8 cellular contexts compared by ENCODE assay signal in the genomic region with DNA sequence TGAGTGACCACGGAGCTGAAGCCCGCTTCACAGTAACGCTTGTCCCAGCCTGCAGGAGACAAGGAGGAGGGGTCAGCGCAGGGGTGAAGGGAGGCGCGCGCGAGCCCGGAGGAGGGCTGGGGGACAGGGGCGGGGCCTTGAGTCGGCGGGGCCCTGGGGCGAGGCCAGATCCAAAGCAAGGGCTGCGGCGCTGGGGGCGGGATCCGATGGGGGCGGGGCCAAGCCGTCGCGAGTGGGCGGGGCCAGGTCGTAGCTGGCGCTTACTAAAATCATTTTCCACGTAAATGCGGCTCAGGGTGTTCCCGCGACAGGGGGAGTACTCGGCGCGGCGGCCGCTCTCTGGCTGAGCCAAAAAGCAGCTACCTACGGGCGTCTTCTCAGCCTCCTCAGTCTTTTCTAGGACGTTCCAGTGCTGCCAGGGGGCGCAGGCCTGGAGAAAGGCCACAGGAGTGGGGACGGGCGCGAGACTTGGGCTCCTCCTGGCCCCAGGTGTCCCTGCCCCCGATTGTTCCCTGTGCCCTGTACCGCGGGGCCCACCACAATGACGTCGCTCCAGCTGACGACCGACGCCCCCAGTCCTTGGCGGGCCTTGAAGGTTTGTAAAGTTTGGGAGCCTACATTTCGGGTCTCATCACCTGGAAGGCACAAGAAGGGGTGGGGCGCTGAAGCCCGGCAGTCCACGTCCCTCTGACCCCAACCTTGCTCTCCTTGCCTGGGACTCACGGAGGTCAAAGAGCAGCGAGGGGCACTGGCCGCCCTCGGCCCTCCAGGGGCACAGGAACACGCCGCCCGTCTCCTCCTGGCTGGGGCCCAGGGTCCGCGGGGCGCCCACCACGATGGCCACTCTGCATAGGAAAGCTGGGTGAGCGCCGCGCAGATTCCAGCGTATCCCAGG. TPM values are rescaled to one million over a fixed set of nuclear protein-coding genes. Genes with fewer than 3 reads are reported as not detected.
A peak's percentile ranks its signal among the peaks of the same experiment; 100 is the strongest.
DNase-seq lines count a peak whose midpoint lies in the region; ATAC-seq, FAIRE-seq and TF ChIP-seq lines count a peak whose summit lies in the region.

No MANE protein-coding gene starts in this region.

- H3K4me1 ChIP-seq in PC-3 (ENCODE audit: insufficient read depth, low read length) = peaks cover 10% of the 10 kb centered on the region

- no peaks in the 10 kb centered on the region for H3K27me3 Mint-ChIP-seq in natural killer cell (ENCODE audit: low read depth in 2 of 2)
- peaks cover 20 to 50% of the 10 kb centered on the region in 2 donors for H3K27me3 Mint-ChIP-seq in stimulated activated naive B cell treated with anti-CD40 and anti-IgM and Interleukin-4, amounts not matched to agents 10 μg/mL and 1 μg/mL and 100 μg/mL, for 72 hours

- DNase-seq in ELF-1 (ENCODE audit: low read depth, low spot score) (peak; percentile 66), HTR-8/SVneo (ENCODE audit: insufficient read length, low spot score) (peak; percentile 87), PC-3 (peak; percentile 87), activated T-helper 1 cell treated with Interleukin-2 at 50 U/mL for 16 hours (ENCODE audit: low read depth) (peak; percentile 69), fibroblast of mammary gland (ENCODE audit: low read depth) (peak; percentile 51), natural killer cell (peak; percentile 77)
- peak; percentile 71 for DNase-seq in stimulated activated naive B cell treated with anti-CD40 and anti-IgM and Interleukin-4, amounts not matched to agents 10 μg/mL and 1 μg/mL and 100 μg/mL, for 72 hours

- H3K9me3 ChIP-seq in PC-3 (ENCODE audit: low read length) = no peaks in the 10 kb centered on the region

- FAIRE-seq in HTR-8/SVneo (lab: Jason Lieb, UNC) = peak; percentile 95

- CTCF ChIA-PET in PC-3 (lab: Charles Lee) = interaction anchor here (0.6 to 1.5 kb wide), 3 partner anchors 9 to 137 kb away, joined by 3 to 6 read pairs (median 5); a partner anchor contains a TSS

- TF ChIP-seq CTCF in PC-3 (conservative IDR thresholded peaks at IDR 0.05; ENCODE audit: low read depth, low read length) = peak; percentile 47
- TF ChIP-seq CTCF in fibroblast of mammary gland (conservative IDR thresholded peaks at IDR 0.05; ENCODE audit: control insufficient read depth, insufficient read depth, low read depth, low read length) = no peak
- peak; percentile 18 for TF ChIP-seq CTCF in natural killer cell (IDR thresholded peaks at IDR 0.05)

- intact Hi-C loops in PC-3 (cut with micrococcal nuclease) (no loop called here), natural killer cell (cut with micrococcal nuclease) (no loop called here)

- H3K36me3 ChIP-seq in PC-3 (ENCODE audit: low read depth, low read length) = no peaks in the 10 kb centered on the region

- H3K4me2 ChIP-seq in PC-3 (ENCODE audit: low read length) = peak overlapping the region; percentile 100

- POLR2A ChIA-PET in PC-3 (lab: Charles Lee; ENCODE audit: unreplicated experiment) = interaction anchor here (0.7 kb wide), 2 partner anchors 34 to 133 kb away, joined by 3 to 4 read pairs; no protein-coding TSS in a partner anchor

- peaks cover 21 to 32% of the 10 kb centered on the region in 2 donors for H3K4me1 Mint-ChIP-seq in natural killer cell
- peaks cover 9 to 30% of the 10 kb centered on the region in 2 donors for H3K4me1 Mint-ChIP-seq in stimulated activated naive B cell treated with anti-CD40 and anti-IgM and Interleukin-4, amounts not matched to agents 10 μg/mL and 1 μg/mL and 100 μg/mL, for 72 hours

- no peaks in the 10 kb centered on the region for H3K79me2 ChIP-seq in PC-3 (ENCODE audit: low read length)

- H3K27ac Mint-ChIP-seq in natural killer cell = peak overlapping the region; percentile 36 to 66
- peak overlapping the region; percentile 38 for H3K27ac Mint-ChIP-seq in stimulated activated naive B cell treated with anti-CD40 and anti-IgM and Interleukin-4, amounts not matched to agents 10 μg/mL and 1 μg/mL and 100 μg/mL, for 72 hours

- H3K4me3 ChIP-seq in PC-3 (ENCODE audit: low read length) = peak overlapping the region; percentile 82
- H3K4me3 ChIP-seq in fibroblast of mammary gland (ENCODE audit: control insufficient read depth, low read depth, low read length) = peak overlapping the region; percentile 52

- H3F3A ChIP-seq in PC-3 (ENCODE audit: low read length, unreplicated experiment) = no peaks in the 10 kb centered on the region

- H3K9me2 ChIP-seq in PC-3 (replicated peaks; ENCODE audit: low read length) = no peaks in the 10 kb centered on the region

- H2AFZ ChIP-seq in PC-3 (ENCODE audit: low read length) = peak overlapping the region; percentile 100

- peak overlapping the region; percentile 78 for H3K9ac ChIP-seq in PC-3 (ENCODE audit: low read length)

- H3K27me3 ChIP-seq in PC-3 (ENCODE audit: low read length) = no peaks in the 10 kb centered on the region

- TSS peak; percentile 84 for BruUV-seq in PC-3 (replicated peaks; lab: Mats Ljungman, UMichigan)

- no peak overlapping the region for H3K27ac ChIP-seq in PC-3 (ENCODE audit: low read length)

- ATAC-seq in PC-3 (peak; percentile 87), natural killer cell (peak; percentile 89 to 94 (median 92)), HG03039 (IDR thresholded peaks at IDR 0.05; ENCODE audit: unreplicated experiment) (no peak)
- peak; percentile 86 for ATAC-seq in stimulated activated naive B cell treated with anti-CD40 and anti-IgM and Interleukin-4, amounts not matched to agents 10 μg/mL and 1 μg/mL and 100 μg/mL, for 72 hours (replicated peaks)

- H3K4me3 Mint-ChIP-seq in natural killer cell = peak overlapping the region; percentile 79
- H3K4me3 Mint-ChIP-seq in stimulated activated naive B cell treated with anti-CD40 and anti-IgM and Interleukin-4, amounts not matched to agents 10 μg/mL and 1 μg/mL and 100 μg/mL, for 72 hours = peak overlapping the region; percentile 73 to 78

- no peaks in the 10 kb centered on the region for H3K36me3 Mint-ChIP-seq in natural killer cell
- H3K36me3 Mint-ChIP-seq in stimulated activated naive B cell treated with anti-CD40 and anti-IgM and Interleukin-4, amounts not matched to agents 10 μg/mL and 1 μg/mL and 100 μg/mL, for 72 hours = peaks cover 0 to 4% of the 10 kb centered on the region in 2 donors

- no peaks in the 10 kb centered on the region for H4K20me1 ChIP-seq in PC-3 (ENCODE audit: low read length)

- H3K9me3 Mint-ChIP-seq in natural killer cell = no peaks in the 10 kb centered on the region
- peaks cover 0 to 6% of the 10 kb centered on the region in 2 donors for H3K9me3 Mint-ChIP-seq in stimulated activated naive B cell treated with anti-CD40 and anti-IgM and Interleukin-4, amounts not matched to agents 10 μg/mL and 1 μg/mL and 100 μg/mL, for 72 hours

RNA-seq across cellular contexts. Expression of a gene that starts 3.9 kb away (rescaled TPM):
- total RNA-seq in PC-3 (2014; rRNA removed) (3.1 and 7.1 TPM in 2 replicates), natural killer cell (10 to 100 TPM in 2 of 3 donors, 1 to 10 TPM in 1; 8.8 to 32.9 (median 32.6) TPM)

RNA-seq across cellular contexts. Expression of a gene that starts 21.9 kb away (rescaled TPM):
- total RNA-seq in PC-3 (2014; rRNA removed) (16.3 and 22.6 TPM in 2 replicates), natural killer cell (under 1 TPM; 0.20 to 0.43 (median 0.24) TPM)

RNA-seq across cellular contexts. Expression of a gene that starts 40.4 kb away (rescaled TPM):
- total RNA-seq in PC-3 (2014; rRNA removed) (400 and 465 TPM in 2 replicates), natural killer cell (10 to 100 TPM; 42.4 to 69.8 (median 55.6) TPM)

Comparison
In these comparisons a context has a peak if more than half of its experiments do, and no peak if none do; other contexts are left out.
1. RNA of a gene that starts 21.9 kb away (total RNA-seq): 16.3 to 22.6 TPM in PC-3; 0.20 to 0.43 TPM in natural killer cell; every median in the first group is over 10 times any median in the second.
2. Peak in every context shown above with its lines, with median percentiles within 50 percentile points of each other: DNase-seq.